ENCODE assay signal across 9 cellular contexts in genomic region chr9:84669008-84669292, GRCh38. TPM values are rescaled to one million over a fixed set of nuclear protein-coding genes. Genes with fewer than 3 reads are reported as not detected.
DNase-seq lines count a peak whose midpoint lies in the region; ATAC-seq and TF ChIP-seq lines count a peak whose summit lies in the region.
"Had no signal": no experiment of that assay in that cellular context is flagged by ENCODE, and none has a peak within 500 bp of the region (broad histone marks: within the 10 kb centered on the region; RNA-seq: fewer than 3 reads in every experiment).

No MANE protein-coding gene starts in this region.

- TF ChIP-seq POLR2A in tibial nerve (IDR thresholded peaks at IDR 0.05): no peak

- H3K36me3 ChIP-seq in lung (ENCODE audit: control insufficient read depth in 2 of 2, insufficient read depth in 2 of 2, low read length in 2 of 2) (no peaks in the 10 kb centered on the region), tibial nerve (no peaks in the 10 kb centered on the region)

- TF ChIP-seq CTCF in brain (conservative IDR thresholded peaks at IDR 0.05): no peak
- no peak for TF ChIP-seq CTCF in lung (IDR thresholded peaks at IDR 0.05; ENCODE audit: control extremely low read depth, extremely low read depth)
- no peak for TF ChIP-seq CTCF in tibial nerve (IDR thresholded peaks at IDR 0.05)

- peaks cover 24% of the 10 kb centered on the region for H3K27me3 Mint-ChIP-seq in brain
- peaks cover 58% of the 10 kb centered on the region for H3K27me3 Mint-ChIP-seq in activated naive CD4-positive, alpha-beta T cell treated with anti-CD3 and anti-CD28 coated beads, Interleukin-2, amount 10 ng/mL, durations not matched to agents 7 days and 5 days

- H3K4me3 ChIP-seq in lung (peak overlapping the region; percentile 39), tibial nerve (peak overlapping the region; percentile 43 to 73 (median 58))

- H3K4me1 ChIP-seq in lung (ENCODE audit: control insufficient read depth in 2 of 2, insufficient read depth in 2 of 2, low read length in 2 of 2) (peaks cover 0 to 19% of the 10 kb centered on the region in 2 donors), tibial nerve (peaks cover 0 to 28% (median 0%) of the 10 kb centered on the region in 4 donors)

- no peak for TF ChIP-seq EP300 in tibial nerve (IDR thresholded peaks at IDR 0.05)

- peaks cover 10 to 14% (median 13%) of the 10 kb centered on the region in 5 experiments for H3K9me3 Mint-ChIP-seq in brain
- no peaks in the 10 kb centered on the region for H3K9me3 Mint-ChIP-seq in activated naive CD4-positive, alpha-beta T cell treated with anti-CD3 and anti-CD28 coated beads, Interleukin-2, amount 10 ng/mL, durations not matched to agents 7 days and 5 days

- WGBS in lung, 2 donors: 0% methylated on average over 8 of the region's 8 CpGs
- WGBS in tibial nerve, 2 donors: 0% methylated on average over 8 of the region's 8 CpGs

- DNase-seq in activated naive CD4-positive, alpha-beta T cell treated with Interleukin-2 at 50 U/mL for 16 hours: peak; percentile 2
- DNase-seq in activated naive CD4-positive, alpha-beta T cell treated with anti-CD3 and anti-CD28 coated beads, Interleukin-2, amount 50 U/mL, for 16 hours: no peak
- no peak for DNase-seq in lung (ENCODE audit: low spot score)
- no peak for DNase-seq in tibial nerve (ENCODE audit: low spot score in 2 of 2)
- DNase-seq in RPMI8226: no peak
- no peak for DNase-seq in activated naive CD4-positive, alpha-beta T cell treated with anti-CD3 and anti-CD28 coated beads, Interleukin-2, amount 10 ng/mL, durations not matched to agents 7 days and 5 days

- H3K9me3 ChIP-seq in lung (ENCODE audit: control insufficient read depth in 2 of 2, insufficient read depth in 1 of 2, low read length in 1 of 2) (no peaks in the 10 kb centered on the region), tibial nerve (peaks cover 0 to 2% (median 0%) of the 10 kb centered on the region in 4 donors)

- peaks cover 4% of the 10 kb centered on the region for H3K27me3 ChIP-seq in lung (ENCODE audit: control insufficient read depth, insufficient read depth)
- H3K27me3 ChIP-seq in tibial nerve: no peaks in the 10 kb centered on the region

- ATAC-seq in lung (ENCODE audit: insufficient read depth, low FRiP score) (no peak), GM19463 (IDR thresholded peaks at IDR 0.05; ENCODE audit: unreplicated experiment) (no peak)

- no peak overlapping the region for H3K27ac ChIP-seq in lung (ENCODE audit: low read depth in 1 of 2, low read length in 1 of 2)
- H3K27ac ChIP-seq in tibial nerve: peak overlapping the region; percentile 74 to 94 (median 87)

- H3K4me1 Mint-ChIP-seq in brain: peaks cover 25% of the 10 kb centered on the region
- H3K4me1 Mint-ChIP-seq in activated naive CD4-positive, alpha-beta T cell treated with anti-CD3 and anti-CD28 coated beads, Interleukin-2, amount 10 ng/mL, durations not matched to agents 7 days and 5 days: peaks cover 5% of the 10 kb centered on the region

- H3K4me3 Mint-ChIP-seq in brain: peak overlapping the region; percentile 89 to 98 (median 97)
- H3K4me3 Mint-ChIP-seq in activated naive CD4-positive, alpha-beta T cell treated with anti-CD3 and anti-CD28 coated beads, Interleukin-2, amount 10 ng/mL, durations not matched to agents 7 days and 5 days: no peak overlapping the region

- peaks cover 4% of the 10 kb centered on the region for H3K36me3 Mint-ChIP-seq in brain
- H3K36me3 Mint-ChIP-seq in activated naive CD4-positive, alpha-beta T cell treated with anti-CD3 and anti-CD28 coated beads, Interleukin-2, amount 10 ng/mL, durations not matched to agents 7 days and 5 days: no peaks in the 10 kb centered on the region

- CTCF ChIA-PET in activated naive CD4-positive, alpha-beta T cell treated with anti-CD3 and anti-CD28 coated beads, Interleukin-2, amount 10 ng/mL, durations not matched to agents 7 days and 5 days (lab: Charles Lee): no interaction called here

- H3K27ac Mint-ChIP-seq in brain: peak overlapping the region; percentile 96 to 99 (median 98)
- H3K27ac Mint-ChIP-seq in activated naive CD4-positive, alpha-beta T cell treated with anti-CD3 and anti-CD28 coated beads, Interleukin-2, amount 10 ng/mL, durations not matched to agents 7 days and 5 days: no peak overlapping the region

RNA-seq across cellular contexts. Expression of gene NTRK2, which starts 0.6 kb away (rescaled TPM):
- polyA plus RNA-seq in brain (ENCODE audit: insufficient read depth, low read depth, low replicate concordance) (58.8 TPM), lung (under 1 TPM; 0.33 to 0.50 TPM)
- total RNA-seq in lung (10 to 100 TPM in 1 of 2 donors, 1 to 10 TPM in 1; 6.2 to 14.4 TPM), tibial nerve (10 to 100 TPM; 46.7 to 83.4 (median 69.5) TPM)
- total RNA-seq: dermis microvascular lymphatic vessel endothelial cell had no signal

Comparison
In these comparisons a context has a peak if more than half of its experiments do, and no peak if none do; other contexts are left out.
1. H3K27ac ChIP-seq: peak in tibial nerve (4 of 4); none in lung (0 of 2).